9 cellular contexts compared by ENCODE assay signal in the genomic region with DNA sequence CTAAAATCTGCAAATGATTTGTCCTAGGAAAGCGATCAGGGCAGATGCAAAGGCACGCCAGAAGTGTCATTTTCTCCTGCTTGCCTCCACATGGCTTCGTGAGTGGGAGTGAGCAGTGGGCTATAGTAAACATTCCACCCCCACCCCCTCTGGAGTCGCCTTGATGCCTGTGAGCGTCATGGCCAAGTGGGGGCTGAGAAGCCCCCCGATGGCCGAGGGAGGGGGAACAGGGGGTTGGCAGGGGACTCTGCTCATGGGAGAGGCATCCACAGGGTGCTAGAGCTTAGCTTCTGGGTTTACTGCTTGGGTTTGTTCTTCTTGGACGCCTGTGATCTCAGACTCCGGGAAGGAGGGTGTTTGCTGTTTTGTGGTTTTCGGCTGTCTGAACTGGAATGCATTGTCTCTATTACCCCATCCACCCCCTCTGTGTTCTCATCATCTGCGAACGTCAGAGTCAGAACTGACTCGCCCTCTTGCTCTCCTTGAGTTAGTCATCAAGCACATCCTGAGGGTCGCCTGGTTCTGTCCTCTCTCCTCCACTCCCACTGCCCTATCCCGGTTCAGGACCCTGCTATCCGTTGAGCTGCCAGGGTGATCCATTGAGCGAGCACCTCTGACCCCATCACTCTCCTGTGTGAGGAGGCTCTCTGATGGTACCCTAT. TPM values are rescaled to one million over a fixed set of nuclear protein-coding genes. Genes with fewer than 3 reads are reported as not detected.
DNase-seq lines count a peak whose midpoint lies in the region; ATAC-seq and TF ChIP-seq lines count a peak whose summit lies in the region.
"Had no signal": no experiment of that assay in that cellular context is flagged by ENCODE, and none has a peak within 500 bp of the region (broad histone marks: within the 10 kb centered on the region; RNA-seq: fewer than 3 reads in every experiment).

No MANE protein-coding gene starts in this region.

- no peaks in the 10 kb centered on the region for H3K79me2 ChIP-seq in HCT116 (ENCODE audit: insufficient read depth, low read length)

- no peak for TF ChIP-seq POLR2A in HCT116 (IDR thresholded peaks at IDR 0.05; ENCODE audit: borderline replicate concordance, extremely low read depth, insufficient read depth, insufficient read length)

- H3K36me3 Mint-ChIP-seq in osteocyte (ENCODE audit: unreplicated experiment): no peaks in the 10 kb centered on the region

- H3K27me3 Mint-ChIP-seq in osteocyte (ENCODE audit: unreplicated experiment): no peaks in the 10 kb centered on the region

- H3K4me1 Mint-ChIP-seq in osteocyte (ENCODE audit: unreplicated experiment): peaks cover 73% of the 10 kb centered on the region

- TF ChIP-seq CTCF in HCT116 (IDR thresholded peaks at IDR 0.05 in 2 of 3, conservative IDR thresholded peaks at IDR 0.05 in 1 of 3; ENCODE audit: borderline replicate concordance in 1 of 3, insufficient read depth in 1 of 3, low read depth in 2 of 3, low read length in 2 of 3) (no peak), coronary artery (IDR thresholded peaks at IDR 0.05) (no peak), osteocyte (IDR thresholded peaks at IDR 0.05) (no peak)

- H3K4me3 Mint-ChIP-seq in osteocyte (ENCODE audit: unreplicated experiment): peak overlapping the region; percentile 4
- H3K4me3 Mint-ChIP-seq: neural crest cell had no signal

- CTCF ChIA-PET in HCT116 (lab: Charles Lee): interaction anchor here (1.5 kb wide), 1 partner anchor 10 kb away, joined by 9 read pairs; no protein-coding TSS in a partner anchor

- H2AFZ ChIP-seq in HCT116 (ENCODE audit: low read depth, low read length, poor library complexity, severe bottlenecking): no peak overlapping the region

- no peak for TF ChIP-seq RAD21 in HCT116 (IDR thresholded peaks at IDR 0.05; ENCODE audit: low read depth)

- in situ Hi-C loops in SK-MEL-5 (cut with HindIII; ENCODE audit: low pct_unique_long_range_greater_than_20kb, low sequenced_read_pairs): no loop called here

- H3K27me3 ChIP-seq in HCT116 (ENCODE audit: insufficient read depth, low read length): no peaks in the 10 kb centered on the region

- H3K4me1 ChIP-seq in HCT116 (ENCODE audit: control insufficient read depth in 1 of 2, insufficient read depth in 2 of 2, low read length in 2 of 2): peaks cover 69 to 91% of the 10 kb centered on the region in 2 experiments

- POLR2A ChIA-PET in HCT116 (lab: Charles Lee): interaction anchor here (0.9 to 1.3 kb wide), 3 partner anchors 10 to 68 kb away, joined by 3 to 5 read pairs (median 3); partner anchors contain the start of gene TNS4

- intact Hi-C loops in HCT116 (cut with micrococcal nuclease): no loop called here

- BruUV-seq in HCT116 (replicated peaks; lab: Mats Ljungman, UMichigan): TSS peak; percentile 9

- H3K4me3 ChIP-seq in HCT116 (replicated peaks in 1 of 2; ENCODE audit: low read depth in 1 of 2, low read length in 2 of 2) (peak overlapping the region in 1 of 2 experiments; percentile 36; a peak in 2 of 4 replicates), coronary artery (no peak overlapping the region)

- peak overlapping the region; percentile 43 for H3K9ac ChIP-seq in HCT116 (ENCODE audit: low read length)

- H3K9me3 Mint-ChIP-seq in osteocyte (ENCODE audit: unreplicated experiment): no peaks in the 10 kb centered on the region
- H3K9me3 Mint-ChIP-seq: neural crest cell had no signal

- peaks cover 2 to 13% of the 10 kb centered on the region in 2 experiments; a peak in 3 of 4 replicates for H3K36me3 ChIP-seq in HCT116 (ENCODE audit: control insufficient read depth in 1 of 2, insufficient read depth in 2 of 2, low read length in 2 of 2)

- H3K9me2 ChIP-seq in HCT116 (ENCODE audit: insufficient read depth): no peaks in the 10 kb centered on the region

- H4K20me1 ChIP-seq in HCT116 (ENCODE audit: insufficient read depth): no peaks in the 10 kb centered on the region

- peak overlapping the region; percentile 49 for H3K27ac ChIP-seq in HCT116 (ENCODE audit: low read depth, low read length)
- peak overlapping the region; percentile 1 to 83 for H3K27ac ChIP-seq in coronary artery

- peak; percentile 76 for ATAC-seq in HCT116
- no peak for ATAC-seq in HG02571 (IDR thresholded peaks at IDR 0.05; ENCODE audit: unreplicated experiment)
- ATAC-seq in HG02610 (IDR thresholded peaks at IDR 0.05; ENCODE audit: unreplicated experiment): no peak
- ATAC-seq in GM21717 (IDR thresholded peaks at IDR 0.05; ENCODE audit: unreplicated experiment): no peak

- peak overlapping the region; percentile 96 for H3K27ac Mint-ChIP-seq in osteocyte (ENCODE audit: unreplicated experiment)

- peak; percentile 88 for DNase-seq in HCT116 (ENCODE audit: low read depth, low spot score)
- DNase-seq in SK-MEL-5 (ENCODE audit: low read depth, low spot score): peak; percentile 64
- no peak for DNase-seq in coronary artery (ENCODE audit: low spot score)
- no peak for DNase-seq in osteocyte (ENCODE audit: extremely low spot score, unreplicated experiment)
- DNase-seq in NCI-H446 (lab: John Stamatoyannopoulos, UW): no peak

- no peaks in the 10 kb centered on the region for H3K9me3 ChIP-seq in HCT116 (ENCODE audit: control insufficient read depth in 1 of 2, insufficient read depth in 1 of 2, low read depth in 1 of 2, low read length in 2 of 2)

- peak overlapping the region; percentile 72 for H3K4me2 ChIP-seq in HCT116 (ENCODE audit: low read length)

- RAD21 ChIA-PET in HCT116 (lab: Charles Lee; ENCODE audit: low non-redundant PET in 1 of 2, low total read pairs in 2 of 2, uncharacterized antibody in 2 of 2, unreplicated experiment in 2 of 2): interaction anchor here (1.0 kb wide), 2 partner anchors 47 kb away, joined by 3 to 5 read pairs; no protein-coding TSS in a partner anchor

TF ChIP-seq in HCT116, 20 proteins besides CTCF, POLR2A, EP300 and RAD21 (continues in another document):
- TF ChIP-seq ZNF274 (IDR thresholded peaks at IDR 0.05; ENCODE audit: low read depth, low read length): no peak
- TF ChIP-seq FOSL1 (IDR thresholded peaks at IDR 0.05; ENCODE audit: low read depth): peak; percentile 61
- TF ChIP-seq POLR2AphosphoS5 (IDR thresholded peaks at IDR 0.05; ENCODE audit: low read depth, low read length): peak; percentile 17; the same call in 1 of the 2 replicates
- TF ChIP-seq YY1 (IDR thresholded peaks at IDR 0.05; ENCODE audit: extremely low read depth, insufficient replicate concordance, low read depth, low read length): no peak
- no peak for TF ChIP-seq ELF1 (IDR thresholded peaks at IDR 0.05; ENCODE audit: borderline replicate concordance, low read depth)
- TF ChIP-seq SRF (IDR thresholded peaks at IDR 0.05; ENCODE audit: low read depth): no peak
- no peak for TF ChIP-seq ZFX (IDR thresholded peaks at IDR 0.05)
- TF ChIP-seq EGR1 (IDR thresholded peaks at IDR 0.05; ENCODE audit: low read depth): peak; percentile 79
- no peak for TF ChIP-seq ZBTB33 (IDR thresholded peaks at IDR 0.05; ENCODE audit: extremely low read depth, insufficient replicate concordance, low read length)
- no peak for TF ChIP-seq CBX3 (IDR thresholded peaks at IDR 0.05; ENCODE audit: low read depth)
- TF ChIP-seq, protein P1, sequence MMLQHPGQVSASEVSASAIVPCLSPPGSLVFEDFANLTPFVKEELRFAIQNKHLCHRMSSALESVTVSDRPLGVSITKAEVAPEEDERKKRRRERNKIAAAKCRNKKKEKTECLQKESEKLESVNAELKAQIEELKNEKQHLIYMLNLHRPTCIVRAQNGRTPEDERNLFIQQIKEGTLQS (IDR thresholded peaks at IDR 0.05): no peak
- TF ChIP-seq JUND (IDR thresholded peaks at IDR 0.05): peak; percentile 70
- no peak for TF ChIP-seq EZH2 (IDR thresholded peaks at IDR 0.05)

RNA-seq across cellular contexts. Expression of gene TNS4, which starts 15.4 kb away (rescaled TPM):
- 36.6 TPM for total RNA-seq in HCT116 (2021; ENCODE audit: unreplicated experiment)
- polyA plus RNA-seq in HCT116 (2012): 7.4 and 9.3 TPM in 2 replicates
- total RNA-seq in SK-MEL-5 (2014; rRNA removed; shearing (Covaris generic)): not detected in 2 replicates
- not detected in 2 replicates for polyA plus RNA-seq in SK-MEL-5 (2015; cell fraction: cytosol; rRNA removed)
- polyA plus RNA-seq in SK-MEL-5 (2015; cell fraction: nucleus; rRNA removed): not detected in 2 replicates
- total RNA-seq in osteocyte: 0.21 and 0.73 TPM in 2 replicates
- total RNA-seq: neural crest cell had no signal

RNA-seq across cellular contexts. Expression of gene IGFBP4, which starts 42.7 kb away (rescaled TPM):
- total RNA-seq in HCT116 (2021; ENCODE audit: unreplicated experiment) (2.0 TPM), osteocyte (2,074 and 2,132 TPM in 2 replicates)
- 0.34 TPM in 1 of 2 replicates, not detected in the other for polyA plus RNA-seq in HCT116 (2012)
- total RNA-seq in SK-MEL-5 (2014; rRNA removed; shearing (Covaris generic)): 24.5 and 25.0 TPM in 2 replicates
- polyA plus RNA-seq in SK-MEL-5 (2015; cell fraction: cytosol; rRNA removed): 162 and 191 TPM in 2 replicates
- 16.1 and 17.3 TPM in 2 replicates for polyA plus RNA-seq in SK-MEL-5 (2015; cell fraction: nucleus; rRNA removed)

Comparison
In these comparisons a context has a peak if more than half of its experiments do, and no peak if none do; other contexts are left out.
1. DNase-seq: peak in HCT116 (single experiment) and SK-MEL-5 (single experiment); none in coronary artery (single experiment), osteocyte (single experiment) and NCI-H446 (0 of 2).
2. RNA of gene TNS4, which starts 15.4 kb away (total RNA-seq): 36.6 TPM in HCT116 (single experiment); 0.21 to 0.73 TPM in osteocyte and not detected in SK-MEL-5; every median in the first group is over 10 times any median in the second.
3. RNA of gene IGFBP4, which starts 42.7 kb away (total RNA-seq): 2,074 to 2,132 TPM in osteocyte; 24.5 to 25.0 TPM in SK-MEL-5 and 2.0 TPM in HCT116 (single experiment); every median in the first group is over 10 times any median in the second.